In genomic region chr3:40593351-40593750, GRCh38 we compare ENCODE assay signal across 28 cellular contexts.
DNase-seq lines count a peak whose midpoint lies in the region; ATAC-seq and TF ChIP-seq lines count a peak whose summit lies in the region.
"Had no signal": no experiment of that assay in that cellular context is flagged by ENCODE, and none has a peak within 500 bp of the region (broad histone marks: within the 10 kb centered on the region; RNA-seq: fewer than 3 reads in every experiment).

No MANE protein-coding gene starts in this region.

- peak; percentile 98 for ATAC-seq in omental fat pad (ENCODE audit: low FRiP score)
- ATAC-seq: activated CD8-positive, alpha-beta memory T cell treated with anti-CD3 and anti-CD28 coated beads, Interleukin-2, amount 10 ng/mL, durations not matched to agents 7 days and 5 days; HCT116; heart right ventricle; HepG2; naive thymus-derived CD8-positive, alpha-beta T cell had no signal

- TF ChIP-seq CTCF in choroid plexus epithelial cell (conservative IDR thresholded peaks at IDR 0.05; ENCODE audit: low read depth, low read length) (no peak), omental fat pad (IDR thresholded peaks at IDR 0.05) (no peak)

- no peaks in the 10 kb centered on the region for H3K36me3 ChIP-seq in H7 (replicated peaks; ENCODE audit: control insufficient read depth, insufficient read depth, low read length)
- H3K36me3 ChIP-seq: heart right ventricle, ovary, right atrium auricular region had no signal

- H3K4me3 ChIP-seq in choroid plexus epithelial cell (ENCODE audit: low read depth, low read length) (no peak overlapping the region), H7 (ENCODE audit: insufficient read depth, low read depth, low read length) (no peak overlapping the region)
- H3K4me3 ChIP-seq: dorsolateral prefrontal cortex, heart right ventricle, ovary, right atrium auricular region had no signal

- H3K27me3 ChIP-seq in H7 (ENCODE audit: control insufficient read depth, insufficient read depth, low read length) = no peaks in the 10 kb centered on the region
- H3K27me3 ChIP-seq: heart right ventricle, ovary, right atrium auricular region had no signal

- DNase-seq in AG20443 (ENCODE audit: low spot score) (peak; percentile 67), NCI-H226 (peak; percentile 77), choroid plexus epithelial cell (ENCODE audit: low read depth) (peak; percentile 33), omental fat pad (ENCODE audit: low spot score) (no peak), H7 (no peak), NAMALWA (ENCODE audit: low spot score) (no peak), NCI-H2107 (lab: John Stamatoyannopoulos, UW) (no peak)
- DNase-seq in activated CD8-positive, alpha-beta memory T cell treated with anti-CD3 and anti-CD28 coated beads for 24 hours = no peak
- DNase-seq: activated CD4-positive, alpha-beta T cell treated with anti-CD3 and anti-CD28 coated beads, Interleukin-2, amount 10 ng/mL, durations not matched to agents 7 days and 5 days; activated CD8-positive, alpha-beta memory T cell treated with anti-CD3 and anti-CD28 coated beads, Interleukin-2, amount 10 ng/mL, durations not matched to agents 7 days and 5 days; activated naive CD4-positive, alpha-beta T cell treated with anti-CD3 and anti-CD28 coated beads for 36 hours; amniotic stem cell; CD4-positive, alpha-beta T cell; DMS 273 treated with DMSO at 0.1 percent for 48 hours; dorsolateral prefrontal cortex; GDM1; heart right ventricle; naive thymus-derived CD8-positive, alpha-beta T cell; NCI-H1092 treated with DMSO at 0.1 percent for 48 hours; NCI-H1930; NCI-H345; OCI-M1; ovary; stimulated activated CD4-positive, alpha-beta T cell treated with anti-CD3 and anti-CD28 coated beads, Interleukin-4, amount 100 ng/mL, for 4 hours; stimulated activated naive CD4-positive, alpha-beta T cell had no signal

Comparison
In these comparisons a context has a peak if more than half of its experiments do, and no peak if none do; other contexts are left out.
1. DNase-seq: peak in AG20443 (single experiment), NCI-H226 (single experiment) and choroid plexus epithelial cell (single experiment); none in omental fat pad (single experiment), activated CD8-positive, alpha-beta memory T cell treated with anti-CD3 and anti-CD28 coated beads for 24 hours (single experiment), H7 (single experiment), NAMALWA (single experiment) and NCI-H2107 (single experiment).